ENCODE assay signal across 8 cellular contexts in the genomic region with DNA sequence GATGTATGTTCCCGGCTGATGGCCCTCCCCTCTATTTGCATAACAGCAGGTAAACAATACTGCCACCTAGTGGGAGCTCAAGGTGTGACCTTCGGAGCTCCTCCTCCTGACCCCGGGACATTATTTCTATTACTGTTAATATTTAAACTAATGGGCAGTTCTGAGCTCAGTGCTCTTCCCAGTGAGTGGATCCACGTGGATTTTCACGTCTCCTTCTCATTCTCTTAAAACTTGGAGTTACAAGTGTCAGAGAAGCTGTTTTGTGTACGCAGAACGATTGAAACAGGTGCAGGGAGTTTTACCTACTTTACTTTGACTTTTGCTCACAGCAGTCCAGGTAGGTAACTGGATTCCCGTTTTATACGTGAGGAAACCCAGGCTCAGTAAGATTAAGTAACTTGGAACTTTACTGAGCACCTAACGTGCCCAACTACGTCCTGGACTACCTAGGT.
DNase-seq lines count a peak whose midpoint lies in the region; ATAC-seq lines count a peak whose summit lies in the region.

No MANE protein-coding gene starts in this region.

- in situ Hi-C loops in G401 (cut with HindIII; ENCODE audit: low sequenced_read_pairs): no loop called here

- H3K9me3 Mint-ChIP-seq in T-cell: no peaks in the 10 kb centered on the region
- H3K9me3 Mint-ChIP-seq in activated naive CD8-positive, alpha-beta T cell treated with anti-CD3 and anti-CD28 coated beads, Interleukin-2, amount 50 U/mL, for 24 hours: no peaks in the 10 kb centered on the region

- H3K4me3 Mint-ChIP-seq in T-cell: peak overlapping the region in 1 of 3 donors; percentile 46
- H3K4me3 Mint-ChIP-seq in activated naive CD8-positive, alpha-beta T cell treated with anti-CD3 and anti-CD28 coated beads, Interleukin-2, amount 50 U/mL, for 24 hours: no peak overlapping the region

- H3K36me3 Mint-ChIP-seq in T-cell: no peaks in the 10 kb centered on the region
- no peaks in the 10 kb centered on the region for H3K36me3 Mint-ChIP-seq in activated naive CD8-positive, alpha-beta T cell treated with anti-CD3 and anti-CD28 coated beads, Interleukin-2, amount 50 U/mL, for 24 hours (ENCODE audit: low read depth)

- H3K4me1 Mint-ChIP-seq in T-cell: peaks cover 6 to 11% (median 7%) of the 10 kb centered on the region in 3 donors
- H3K4me1 Mint-ChIP-seq in activated naive CD8-positive, alpha-beta T cell treated with anti-CD3 and anti-CD28 coated beads, Interleukin-2, amount 50 U/mL, for 24 hours: peaks cover 7% of the 10 kb centered on the region

- CTCF ChIA-PET in T-cell (lab: Charles Lee): interaction anchor here (0.5 to 3.1 kb wide), 34 partner anchors 8 to 1396 kb away, joined by 3 to 29 read pairs (median 4); partner anchors contain the start of gene SRBD1 (in 1 of the 2)

- POLR2A ChIA-PET in T-cell (lab: Charles Lee): no interaction called here

- DNase-seq in G401 (ENCODE audit: low spot score): peak; percentile 75
- DNase-seq in HuH-7.5 (ENCODE audit: low spot score): peak; percentile 77
- DNase-seq in T-cell: peak; percentile 19 to 74 (median 60)
- DNase-seq in activated naive CD8-positive, alpha-beta T cell treated with anti-CD3 and anti-CD28 coated beads, Interleukin-2, amount 50 U/mL, for 24 hours: peak; percentile 70
- DNase-seq in hepatic stellate cell (ENCODE audit: low spot score): peak; percentile 71
- DNase-seq in stimulated activated CD4-positive, alpha-beta T cell treated with anti-CD3 and anti-CD28 coated beads, Interleukin-15, amount 100 ng/mL, for 24 hours: peak; percentile 77
- no peak for DNase-seq in DMS153 (lab: John Stamatoyannopoulos, UW)

- no peaks in the 10 kb centered on the region for H3K27me3 Mint-ChIP-seq in T-cell
- H3K27me3 Mint-ChIP-seq in activated naive CD8-positive, alpha-beta T cell treated with anti-CD3 and anti-CD28 coated beads, Interleukin-2, amount 50 U/mL, for 24 hours: peaks cover 2% of the 10 kb centered on the region

- ATAC-seq in T-cell (replicated peaks in 1 of 4) (peak; percentile 79 to 91 (median 84)), HG03469 (IDR thresholded peaks at IDR 0.05; ENCODE audit: unreplicated experiment) (no peak)
- ATAC-seq in activated naive CD8-positive, alpha-beta T cell treated with anti-CD3 and anti-CD28 coated beads, Interleukin-2, amount 50 U/mL, for 24 hours: peak; percentile 43

- no peak overlapping the region for H3K27ac Mint-ChIP-seq in T-cell
- H3K27ac Mint-ChIP-seq in activated naive CD8-positive, alpha-beta T cell treated with anti-CD3 and anti-CD28 coated beads, Interleukin-2, amount 50 U/mL, for 24 hours: no peak overlapping the region
